Comparison of ENCODE assay signal across 20 cellular contexts in genomic region chr10:3574451-3574850, GRCh38.
"Had no signal": no experiment of that assay in that cellular context is flagged by ENCODE, and none has a peak within 500 bp of the region (broad histone marks: within the 10 kb centered on the region; RNA-seq: fewer than 3 reads in every experiment).

No MANE protein-coding gene starts in this region.

- H3K27me3 ChIP-seq: colonic mucosa, pancreas, testis had no signal

- H3K36me3 Mint-ChIP-seq: activated naive CD8-positive, alpha-beta T cell treated with anti-CD3 and anti-CD28 coated beads for 36 hours; mesothelial cell of epicardium; natural killer cell treated with Interleukin-12 subunit alpha and Interleukin-12 subunit beta and Interleukin-15 and Interleukin-18, amount 100 ng/mL, for 72 hours had no signal

- H3K9me3 Mint-ChIP-seq: activated B cell treated with CpG ODN at 0.5 μM for 24 hours; activated naive CD8-positive, alpha-beta T cell treated with anti-CD3 and anti-CD28 coated beads for 36 hours; activated T-cell treated with anti-CD3 and anti-CD28 coated beads, Interleukin-2, amount 50 U/mL, for 24 hours; activated T-helper 17 cell treated with anti-CD3 and anti-CD28 coated beads, Interleukin-2, amount 50 U/mL, for 72 hours; mesothelial cell of epicardium; natural killer cell treated with Interleukin-12 subunit alpha and Interleukin-12 subunit beta and Interleukin-15 and Interleukin-18, amount 100 ng/mL, for 72 hours had no signal

- H3K27ac ChIP-seq: colonic mucosa, pancreas, testis had no signal

- H3K4me3 ChIP-seq: colonic mucosa, pancreas, testis had no signal

- H3K9me3 ChIP-seq: colonic mucosa, pancreas, testis had no signal

- ATAC-seq: activated CD4-positive, alpha-beta T cell treated with anti-CD3 and anti-CD28 coated beads for 36 hours; activated T-helper 17 cell treated with anti-CD3 and anti-CD28 coated beads, Interleukin-2, amount 50 U/mL, for 72 hours; left lobe of liver; natural killer cell treated with Interleukin-12 subunit alpha and Interleukin-12 subunit beta and Interleukin-15 and Interleukin-18, amount 100 ng/mL, for 72 hours; pancreas; sciatic nerve had no signal

- H3K4me1 ChIP-seq: colonic mucosa, pancreas had no signal

- H3K4me1 Mint-ChIP-seq: activated B cell treated with CpG ODN at 0.5 μM for 24 hours; activated naive CD8-positive, alpha-beta T cell treated with anti-CD3 and anti-CD28 coated beads for 36 hours had no signal

- H3K4me3 Mint-ChIP-seq: activated B cell treated with CpG ODN at 0.5 μM for 24 hours; activated CD4-positive, alpha-beta T cell treated with anti-CD3 and anti-CD28 coated beads for 36 hours; activated naive CD8-positive, alpha-beta T cell treated with anti-CD3 and anti-CD28 coated beads for 36 hours; activated T-cell treated with anti-CD3 and anti-CD28 coated beads, Interleukin-2, amount 50 U/mL, for 24 hours; activated T-helper 17 cell treated with anti-CD3 and anti-CD28 coated beads, Interleukin-2, amount 50 U/mL, for 72 hours; mesothelial cell of epicardium; natural killer cell treated with Interleukin-12 subunit alpha and Interleukin-12 subunit beta and Interleukin-15 and Interleukin-18, amount 100 ng/mL, for 72 hours had no signal

- H3K36me3 ChIP-seq: colonic mucosa, pancreas had no signal

- H3K27me3 Mint-ChIP-seq: activated T-helper 17 cell treated with anti-CD3 and anti-CD28 coated beads, Interleukin-2, amount 50 U/mL, for 72 hours had no signal

- DNase-seq: activated B cell treated with CpG ODN at 0.5 μM for 24 hours; activated CD4-positive, alpha-beta T cell treated with anti-CD3 and anti-CD28 coated beads for 36 hours; activated CD4-positive, alpha-beta T cell treated with anti-CD3 and anti-CD28 coated beads, Interleukin-2, amount 50 U/mL, for 4 hours; activated CD8-positive, alpha-beta memory T cell treated with anti-CD3 and anti-CD28 coated beads for 24 hours; activated CD8-positive, alpha-beta memory T cell treated with anti-CD3 and anti-CD28 coated beads, Interleukin-2, amount 50 U/mL, for 4 hours; activated naive CD8-positive, alpha-beta T cell treated with anti-CD3 and anti-CD28 coated beads for 36 hours; activated T-cell treated with anti-CD3 and anti-CD28 coated beads, Interleukin-2, amount 50 U/mL, for 24 hours; colonic mucosa; kidney; pancreas; stimulated activated CD4-positive, alpha-beta T cell treated with anti-CD3 and anti-CD28 coated beads, Interleukin-2, amount 100 ng/mL, for 48 hours; stimulated activated CD8-positive, alpha-beta memory T cell treated with anti-CD3 and anti-CD28 coated beads, Interleukin-4, amount 100 ng/mL, for 48 hours; stimulated activated naive CD4-positive, alpha-beta T cell; T-helper 9 cell; testis had no signal

- H3K27ac Mint-ChIP-seq: activated B cell treated with CpG ODN at 0.5 μM for 24 hours; activated CD4-positive, alpha-beta T cell treated with anti-CD3 and anti-CD28 coated beads for 36 hours; activated naive CD8-positive, alpha-beta T cell treated with anti-CD3 and anti-CD28 coated beads for 36 hours; activated T-cell treated with anti-CD3 and anti-CD28 coated beads, Interleukin-2, amount 50 U/mL, for 24 hours; activated T-helper 17 cell treated with anti-CD3 and anti-CD28 coated beads, Interleukin-2, amount 50 U/mL, for 72 hours; mesothelial cell of epicardium; natural killer cell treated with Interleukin-12 subunit alpha and Interleukin-12 subunit beta and Interleukin-15 and Interleukin-18, amount 100 ng/mL, for 72 hours had no signal
